ENCODE assay signal across 14 cellular contexts in the genomic region with DNA sequence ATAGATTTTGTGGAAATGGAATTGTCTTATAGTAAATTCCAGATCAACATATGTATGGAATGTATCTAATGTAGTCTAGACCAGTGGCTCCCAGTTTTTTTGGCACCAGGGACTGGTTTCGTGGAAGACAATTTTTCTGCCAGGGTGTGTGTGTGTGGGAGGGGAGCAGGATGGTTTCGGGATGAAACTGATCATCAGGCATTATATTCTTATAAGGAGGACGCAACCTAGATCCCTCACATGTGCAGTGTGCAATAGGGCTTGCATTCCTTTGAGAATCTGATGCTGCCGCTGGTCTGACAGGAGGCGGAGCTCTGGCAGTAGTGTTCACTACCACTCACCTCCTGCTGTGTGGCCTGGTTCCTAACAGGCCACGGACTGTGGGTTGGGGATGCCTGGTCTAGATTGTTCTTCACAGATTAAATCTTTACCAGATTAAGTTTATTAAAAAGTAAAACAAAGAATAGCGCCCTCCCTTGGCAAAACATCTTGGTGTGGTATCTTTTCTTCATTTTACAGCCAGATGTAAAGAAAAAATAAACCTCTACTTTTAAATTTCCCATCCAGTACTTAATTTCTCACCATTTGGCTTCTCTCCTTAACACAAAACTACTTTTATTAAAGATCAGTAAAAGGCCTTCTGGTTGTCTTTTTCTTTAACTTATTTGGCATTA. TPM values are rescaled to one million over a fixed set of nuclear protein-coding genes. Genes with fewer than 3 reads are reported as not detected.
DNase-seq lines count a peak whose midpoint lies in the region; ATAC-seq, FAIRE-seq and TF ChIP-seq lines count a peak whose summit lies in the region.
"Had no signal": no experiment of that assay in that cellular context is flagged by ENCODE, and none has a peak within 500 bp of the region (broad histone marks: within the 10 kb centered on the region; RNA-seq: fewer than 3 reads in every experiment).

No MANE protein-coding gene starts in this region.

- DNase-seq in A172 (ENCODE audit: low spot score) = peak; percentile 7
- DNase-seq in G401 (ENCODE audit: low spot score) = peak; percentile 40
- peak; percentile 58 for DNase-seq in astrocyte (ENCODE audit: low read depth)
- DNase-seq in iPS-NIHi7 (ENCODE audit: extremely low spot score) = peak; percentile 7
- DNase-seq in NCI-H1694 (lab: John Stamatoyannopoulos, UW) = no peak
- DNase-seq in MM.1S = no peak
- no peak for DNase-seq in amniotic stem cell (lab: John Stamatoyannopoulos, UW)
- DNase-seq: activated T-cell treated with anti-CD3 and anti-CD28 coated beads, Interleukin-2, amount 50 U/mL, for 48 hours; GF-D8; H7; NK-92 treated with Interleukin-12 subunit alpha and Interleukin-12 subunit beta, amount 100 ng/mL, for 24 hours; stomach had no signal

- H4K20me1 ChIP-seq in astrocyte (ENCODE audit: insufficient read depth, low read length) (peaks cover 73% of the 10 kb centered on the region), MM.1S (ENCODE audit: insufficient read depth, low read length) (no peaks in the 10 kb centered on the region; the same call in 1 of the 2 replicates)

- peaks cover 16% of the 10 kb centered on the region for H3K4me1 Mint-ChIP-seq in astrocyte (ENCODE audit: low read depth, unreplicated experiment)

- peak overlapping the region; percentile 23 for H3K27ac Mint-ChIP-seq in astrocyte (ENCODE audit: unreplicated experiment)

- no peak for TF ChIP-seq CTCF in astrocyte (IDR thresholded peaks at IDR 0.05; ENCODE audit: insufficient read depth, low read depth, low read length)
- TF ChIP-seq CTCF in MM.1S (IDR thresholded peaks at IDR 0.05; ENCODE audit: low read length) = no peak

- H3K27me3 Mint-ChIP-seq in astrocyte (ENCODE audit: low read depth, unreplicated experiment) = no peaks in the 10 kb centered on the region

- H3K9me3 ChIP-seq in astrocyte (ENCODE audit: insufficient read depth, low read depth, low read length) = no peaks in the 10 kb centered on the region
- no peaks in the 10 kb centered on the region for H3K9me3 ChIP-seq in MM.1S (replicated peaks; ENCODE audit: insufficient read depth, low read length)
- H3K9me3 ChIP-seq: stomach had no signal

- no peaks in the 10 kb centered on the region for H3F3A ChIP-seq in MM.1S (ENCODE audit: insufficient read depth, low read length)

- H3K4me1 ChIP-seq in astrocyte (ENCODE audit: insufficient read depth, low read length) (no peaks in the 10 kb centered on the region), MM.1S (ENCODE audit: low read length) (no peaks in the 10 kb centered on the region)

- H3K9me2 ChIP-seq in MM.1S (replicated peaks; ENCODE audit: insufficient read depth, low read length) = no peaks in the 10 kb centered on the region

- H3K27me3 ChIP-seq in astrocyte (ENCODE audit: insufficient read depth, low read length) = no peaks in the 10 kb centered on the region
- H3K27me3 ChIP-seq in MM.1S (replicated peaks; ENCODE audit: insufficient read depth, low read length) = no peaks in the 10 kb centered on the region
- H3K27me3 ChIP-seq: stomach had no signal

- no peak for FAIRE-seq in astrocyte (lab: Jason Lieb, UNC)
- FAIRE-seq: HTR-8/SVneo had no signal

- H3K36me3 Mint-ChIP-seq in astrocyte (ENCODE audit: low read depth, unreplicated experiment) = no peaks in the 10 kb centered on the region

- H2AFZ ChIP-seq in astrocyte (ENCODE audit: low read depth, low read length) (no peak overlapping the region), MM.1S (ENCODE audit: low read length) (no peak overlapping the region)

- in situ Hi-C loops in G401 (cut with HindIII; ENCODE audit: low sequenced_read_pairs) = no loop called here

- H3K27ac ChIP-seq in astrocyte (ENCODE audit: low read depth, low read length) (no peak overlapping the region), MM.1S (ENCODE audit: low read length) (no peak overlapping the region)
- H3K27ac ChIP-seq: stomach had no signal

- ATAC-seq in GM18868 (IDR thresholded peaks at IDR 0.05; ENCODE audit: unreplicated experiment) = no peak

- H3K4me3 ChIP-seq in astrocyte (ENCODE audit: insufficient read depth, low read depth, low read length) (no peak overlapping the region), MM.1S (ENCODE audit: low read length) (no peak overlapping the region)
- H3K4me3 ChIP-seq: stomach had no signal

- no peak overlapping the region for H3K4me2 ChIP-seq in astrocyte (ENCODE audit: low read length)
- no peak overlapping the region for H3K4me2 ChIP-seq in MM.1S (ENCODE audit: low read depth, low read length)

- H3K4me3 Mint-ChIP-seq in astrocyte (ENCODE audit: unreplicated experiment) = peak overlapping the region; percentile 23

- H3K9me3 Mint-ChIP-seq in astrocyte (ENCODE audit: unreplicated experiment) = no peaks in the 10 kb centered on the region

- H3K36me3 ChIP-seq in astrocyte (ENCODE audit: insufficient read depth, low read length) = no peaks in the 10 kb centered on the region
- no peaks in the 10 kb centered on the region; the same call in 1 of the 2 replicates for H3K36me3 ChIP-seq in MM.1S (replicated peaks; ENCODE audit: insufficient read depth, low read length)

- H3K79me2 ChIP-seq in astrocyte (ENCODE audit: insufficient read depth, low read length) = peaks cover 97% of the 10 kb centered on the region
- H3K79me2 ChIP-seq in MM.1S (ENCODE audit: low read length) = peaks cover 96% of the 10 kb centered on the region

- H3K9ac ChIP-seq in astrocyte (ENCODE audit: low read length) (no peak overlapping the region), MM.1S (ENCODE audit: low read length) (no peak overlapping the region)

RNA-seq across cellular contexts. Expression of gene SEPTIN7, which starts 48.4 kb away (rescaled TPM):
- 660 and 790 TPM in 2 replicates for total RNA-seq in A172 (2014; rRNA removed; shearing (Covaris generic))
- 149 and 244 TPM in 2 replicates for total RNA-seq in G401 (2014; rRNA removed; shearing (Covaris generic))
- total RNA-seq in astrocyte = 330 and 339 TPM in 2 replicates

Comparison
In these comparisons a context has a peak if more than half of its experiments do, and no peak if none do; other contexts are left out.
1. DNase-seq: peak in A172 (single experiment), G401 (single experiment), astrocyte (single experiment) and iPS-NIHi7 (single experiment); none in NCI-H1694 (single experiment), MM.1S (single experiment) and amniotic stem cell (single experiment).